14 cellular contexts compared by ENCODE assay signal in the genomic region with DNA sequence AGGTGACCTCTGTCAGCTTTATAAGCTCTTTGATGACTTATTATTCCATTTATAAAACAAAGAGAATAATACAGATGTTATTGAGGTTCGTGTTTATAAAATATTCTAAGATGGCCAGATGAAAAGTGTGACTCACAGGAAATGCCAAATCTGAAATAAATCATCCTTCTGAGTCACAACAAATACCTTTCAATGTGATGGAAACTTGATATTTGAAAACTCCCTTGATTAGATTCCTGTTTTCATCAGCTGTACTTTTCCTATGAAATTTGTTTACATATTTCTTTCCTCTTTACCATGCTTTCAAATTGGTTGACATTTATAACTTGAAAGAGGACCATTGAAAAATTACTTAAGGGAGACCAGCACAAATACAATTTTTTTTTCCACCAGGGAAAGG. TPM values are rescaled to one million over a fixed set of nuclear protein-coding genes. Genes with fewer than 3 reads are reported as not detected.
DNase-seq lines count a peak whose midpoint lies in the region; ATAC-seq, FAIRE-seq and TF ChIP-seq lines count a peak whose summit lies in the region.
"Had no signal": no experiment of that assay in that cellular context is flagged by ENCODE, and none has a peak within 500 bp of the region (broad histone marks: within the 10 kb centered on the region; RNA-seq: fewer than 3 reads in every experiment).

No MANE protein-coding gene starts in this region.

- peak overlapping the region; percentile 74 for H3K27ac ChIP-seq in keratinocyte (ENCODE audit: control insufficient read depth, insufficient read depth, low read length)
- H3K27ac ChIP-seq: dorsolateral prefrontal cortex had no signal

- no peaks in the 10 kb centered on the region for H3K36me3 Mint-ChIP-seq in activated CD4-positive, alpha-beta T cell treated with anti-CD3 and anti-CD28 coated beads for 36 hours (ENCODE audit: low read depth)
- H3K36me3 Mint-ChIP-seq in stimulated activated naive B cell treated with anti-CD40 and anti-IgM and Interleukin-4, amounts not matched to agents 10 μg/mL and 1 μg/mL and 100 μg/mL, for 72 hours: no peaks in the 10 kb centered on the region
- H3K36me3 Mint-ChIP-seq: activated CD4-positive, alpha-beta memory T cell treated with anti-CD3 and anti-CD28 coated beads for 36 hours; CD4-positive, CD25-positive, alpha-beta regulatory T cell; naive thymus-derived CD4-positive, alpha-beta T cell had no signal

- H3K4me2 ChIP-seq in keratinocyte (ENCODE audit: control insufficient read depth, extremely low read depth, insufficient read depth, low read depth, low read length): peak overlapping the region; percentile 49

- peaks cover 8% of the 10 kb centered on the region for H3K27me3 Mint-ChIP-seq in activated CD4-positive, alpha-beta T cell treated with anti-CD3 and anti-CD28 coated beads for 36 hours
- peaks cover 0 to 10% of the 10 kb centered on the region in 2 donors for H3K27me3 Mint-ChIP-seq in stimulated activated naive B cell treated with anti-CD40 and anti-IgM and Interleukin-4, amounts not matched to agents 10 μg/mL and 1 μg/mL and 100 μg/mL, for 72 hours

- no peak for FAIRE-seq in HTR-8/SVneo (lab: Jason Lieb, UNC)
- FAIRE-seq in keratinocyte (lab: Jason Lieb, UNC): no peak

- H3K4me3 ChIP-seq in AG09309 (ENCODE audit: control insufficient read depth, low read depth, low read length) (no peak overlapping the region), adipocyte (ENCODE audit: low read length) (peak overlapping the region; percentile 66), keratinocyte (ENCODE audit: control insufficient read depth in 2 of 3, extremely low read depth in 1 of 3, insufficient read depth in 2 of 3, low read depth in 1 of 3, low read length in 3 of 3) (peak overlapping the region in 2 of 3 experiments; percentile 24 to 31)

- no peaks in the 10 kb centered on the region for H3K9me3 Mint-ChIP-seq in activated CD4-positive, alpha-beta T cell treated with anti-CD3 and anti-CD28 coated beads for 36 hours (ENCODE audit: low read depth)
- no peaks in the 10 kb centered on the region for H3K9me3 Mint-ChIP-seq in stimulated activated naive B cell treated with anti-CD40 and anti-IgM and Interleukin-4, amounts not matched to agents 10 μg/mL and 1 μg/mL and 100 μg/mL, for 72 hours
- H3K9me3 Mint-ChIP-seq: activated CD4-positive, alpha-beta memory T cell treated with anti-CD3 and anti-CD28 coated beads for 36 hours; activated naive CD4-positive, alpha-beta T cell treated with anti-CD3 and anti-CD28 coated beads for 36 hours; naive thymus-derived CD4-positive, alpha-beta T cell had no signal

- ATAC-seq in activated CD4-positive, alpha-beta T cell treated with anti-CD3 and anti-CD28 coated beads for 36 hours: no peak
- ATAC-seq in stimulated activated naive B cell treated with anti-CD40 and anti-IgM and Interleukin-4, amounts not matched to agents 10 μg/mL and 1 μg/mL and 100 μg/mL, for 72 hours (replicated peaks): no peak
- ATAC-seq in GM21619 (IDR thresholded peaks at IDR 0.05; ENCODE audit: unreplicated experiment) (no peak), GM19023 (IDR thresholded peaks at IDR 0.05; ENCODE audit: unreplicated experiment) (no peak)

- H3K9ac ChIP-seq in adipocyte (ENCODE audit: low read length) (peak overlapping the region; percentile 7), keratinocyte (ENCODE audit: control insufficient read depth, extremely low read depth, insufficient read depth, low read length) (no peak overlapping the region)

- no peak overlapping the region for H3K4me3 Mint-ChIP-seq in activated CD4-positive, alpha-beta T cell treated with anti-CD3 and anti-CD28 coated beads for 36 hours
- no peak overlapping the region for H3K4me3 Mint-ChIP-seq in stimulated activated naive B cell treated with anti-CD40 and anti-IgM and Interleukin-4, amounts not matched to agents 10 μg/mL and 1 μg/mL and 100 μg/mL, for 72 hours
- H3K4me3 Mint-ChIP-seq: activated CD4-positive, alpha-beta memory T cell treated with anti-CD3 and anti-CD28 coated beads for 36 hours; activated naive CD4-positive, alpha-beta T cell treated with anti-CD3 and anti-CD28 coated beads for 36 hours had no signal

- DNase-seq in AG09309 (ENCODE audit: low read depth) (peak; percentile 16), HTR-8/SVneo (ENCODE audit: insufficient read length, low spot score) (peak; percentile 57), adipocyte (ENCODE audit: low read depth) (peak; percentile 82), keratinocyte (ENCODE audit: low read depth, low spot score) (no peak)
- no peak for DNase-seq in activated CD4-positive, alpha-beta T cell treated with anti-CD3 and anti-CD28 coated beads for 36 hours
- no peak for DNase-seq in stimulated activated naive B cell treated with anti-CD40 and anti-IgM and Interleukin-4, amounts not matched to agents 10 μg/mL and 1 μg/mL and 100 μg/mL, for 72 hours
- DNase-seq: NCI-H2171 treated with DMSO at 0.1 percent for 48 hours had no signal

- intact Hi-C loops in activated CD4-positive, alpha-beta T cell treated with anti-CD3 and anti-CD28 coated beads for 36 hours (cut with DNase I, micrococcal nuclease): loop anchor here (2.0 to 10.0 kb wide), 5 partner anchors 62 to 880 kb away; no protein-coding TSS in a partner anchor

- no peaks in the 10 kb centered on the region for H3K27me3 ChIP-seq in adipocyte (replicated peaks; ENCODE audit: control insufficient read depth, insufficient read depth, low read length)
- H3K27me3 ChIP-seq in keratinocyte (ENCODE audit: control insufficient read depth, extremely low read depth, insufficient read depth, low read length): no peaks in the 10 kb centered on the region
- H3K27me3 ChIP-seq: dorsolateral prefrontal cortex had no signal

- H3K4me1 ChIP-seq in adipocyte (ENCODE audit: control insufficient read depth, insufficient read depth, low read length) (peaks cover 9% of the 10 kb centered on the region), keratinocyte (ENCODE audit: control insufficient read depth, extremely low read depth, insufficient read depth, low read length) (peaks cover 18% of the 10 kb centered on the region)

- H3K27ac Mint-ChIP-seq in activated CD4-positive, alpha-beta T cell treated with anti-CD3 and anti-CD28 coated beads for 36 hours: no peak overlapping the region
- no peak overlapping the region for H3K27ac Mint-ChIP-seq in stimulated activated naive B cell treated with anti-CD40 and anti-IgM and Interleukin-4, amounts not matched to agents 10 μg/mL and 1 μg/mL and 100 μg/mL, for 72 hours
- H3K27ac Mint-ChIP-seq: activated CD4-positive, alpha-beta memory T cell treated with anti-CD3 and anti-CD28 coated beads for 36 hours; activated naive CD4-positive, alpha-beta T cell treated with anti-CD3 and anti-CD28 coated beads for 36 hours; naive thymus-derived CD4-positive, alpha-beta T cell had no signal

- POLR2A ChIA-PET in activated CD4-positive, alpha-beta T cell treated with anti-CD3 and anti-CD28 coated beads for 36 hours (lab: Charles Lee): no interaction called here

- peak overlapping the region; percentile 63 for H2AFZ ChIP-seq in keratinocyte (ENCODE audit: control insufficient read depth, low read length)

- CTCF ChIA-PET in activated CD4-positive, alpha-beta T cell treated with anti-CD3 and anti-CD28 coated beads for 36 hours (lab: Charles Lee): interaction anchor here (0.7 to 3.4 kb wide), 17 partner anchors 15 to 240 kb away, joined by 3 to 20 read pairs (median 4); no protein-coding TSS in a partner anchor

- H4K20me1 ChIP-seq in keratinocyte (ENCODE audit: control insufficient read depth, extremely low read depth, insufficient read depth, low read length): no peaks in the 10 kb centered on the region

- H3K79me2 ChIP-seq in keratinocyte (ENCODE audit: control insufficient read depth, insufficient read depth, low read length): no peaks in the 10 kb centered on the region

- TF ChIP-seq CTCF in AG09309 (IDR thresholded peaks at IDR 0.05; ENCODE audit: control insufficient read depth, insufficient read depth, low read depth, low read length, missing control alignments): no peak
- no peak for TF ChIP-seq CTCF in keratinocyte (optimal IDR thresholded peaks at IDR 0.05 in 1 of 3, IDR thresholded peaks at IDR 0.05 in 1 of 3, conservative IDR thresholded peaks at IDR 0.05 in 1 of 3; ENCODE audit: extremely low read depth in 1 of 3, insufficient read depth in 2 of 3, low read length in 3 of 3)

- no peaks in the 10 kb centered on the region for H3K9me1 ChIP-seq in keratinocyte (ENCODE audit: control insufficient read depth, extremely low read depth, insufficient read depth, low read length)

- peaks cover 19% of the 10 kb centered on the region for H3K4me1 Mint-ChIP-seq in activated CD4-positive, alpha-beta T cell treated with anti-CD3 and anti-CD28 coated beads for 36 hours
- H3K4me1 Mint-ChIP-seq in stimulated activated naive B cell treated with anti-CD40 and anti-IgM and Interleukin-4, amounts not matched to agents 10 μg/mL and 1 μg/mL and 100 μg/mL, for 72 hours: peaks cover 6% of the 10 kb centered on the region in 2 donors

- H3K9me3 ChIP-seq in adipocyte (ENCODE audit: control insufficient read depth, low read length) (no peaks in the 10 kb centered on the region), keratinocyte (ENCODE audit: control insufficient read depth, low read depth, low read length) (no peaks in the 10 kb centered on the region)

- no peaks in the 10 kb centered on the region for H3K36me3 ChIP-seq in adipocyte (ENCODE audit: control insufficient read depth, insufficient read depth, low read length, severe bottlenecking)
- H3K36me3 ChIP-seq in keratinocyte (ENCODE audit: control insufficient read depth in 2 of 2, extremely low read depth in 1 of 2, insufficient read depth in 2 of 2, low read length in 2 of 2): no peaks in the 10 kb centered on the region

- dilution Hi-C loops in keratinocyte (cut with MboI; ENCODE audit: extremely low pct_ligation_motif_present, low sequenced_read_pairs): no loop called here

RNA-seq across cellular contexts. Expression of gene PPP1R1C, which starts 30.6 kb away (rescaled TPM):
- polyA plus RNA-seq in keratinocyte: 3.0 to 4.3 TPM (median 3.1 TPM) in 3 replicates
- 0.45 TPM for polyA plus RNA-seq in keratinocyte (2011; ENCODE audit: low read depth)
- polyA plus RNA-seq in keratinocyte (2011; cell fraction: cytosol; rRNA removed): 2.6 and 5.5 TPM in 2 replicates
- 2.1 and 3.5 TPM in 2 replicates for polyA plus RNA-seq in keratinocyte (2011; cell fraction: nucleus; rRNA removed)
- 1.7 and 7.5 TPM in 2 replicates for polyA plus RNA-seq in keratinocyte (2012; ENCODE audit: low replicate concordance)
- polyA minus RNA-seq in keratinocyte: 1.1 to 1.7 TPM in 2 of 3 replicates, not detected in the other
- not detected for polyA minus RNA-seq in keratinocyte (2011; cell fraction: cytosol; rRNA and poly(A)+ RNA removed)
- polyA minus RNA-seq in keratinocyte (2011; cell fraction: nucleus; rRNA and poly(A)+ RNA removed): 1.2 and 2.7 TPM in 2 replicates
- not detected for total RNA-seq in activated CD4-positive, alpha-beta T cell treated with anti-CD3 and anti-CD28 coated beads for 36 hours
- total RNA-seq: activated CD4-positive, alpha-beta memory T cell treated with anti-CD3 and anti-CD28 coated beads for 36 hours; activated naive CD4-positive, alpha-beta T cell treated with anti-CD3 and anti-CD28 coated beads for 36 hours; CD4-positive, CD25-positive, alpha-beta regulatory T cell; naive thymus-derived CD4-positive, alpha-beta T cell had no signal
- polyA plus RNA-seq: CD4-positive, CD25-positive, alpha-beta regulatory T cell; naive thymus-derived CD4-positive, alpha-beta T cell had no signal

Comparison
In these comparisons a context has a peak if more than half of its experiments do, and no peak if none do; other contexts are left out.
1. DNase-seq: peak in AG09309 (single experiment), HTR-8/SVneo (single experiment) and adipocyte (single experiment); none in keratinocyte (single experiment), activated CD4-positive, alpha-beta T cell treated with anti-CD3 and anti-CD28 coated beads for 36 hours (single experiment) and stimulated activated naive B cell treated with anti-CD40 and anti-IgM and Interleukin-4, amounts not matched to agents 10 μg/mL and 1 μg/mL and 100 μg/mL, for 72 hours (single experiment).